ENCODE assay signal across 14 cellular contexts in the genomic region with DNA sequence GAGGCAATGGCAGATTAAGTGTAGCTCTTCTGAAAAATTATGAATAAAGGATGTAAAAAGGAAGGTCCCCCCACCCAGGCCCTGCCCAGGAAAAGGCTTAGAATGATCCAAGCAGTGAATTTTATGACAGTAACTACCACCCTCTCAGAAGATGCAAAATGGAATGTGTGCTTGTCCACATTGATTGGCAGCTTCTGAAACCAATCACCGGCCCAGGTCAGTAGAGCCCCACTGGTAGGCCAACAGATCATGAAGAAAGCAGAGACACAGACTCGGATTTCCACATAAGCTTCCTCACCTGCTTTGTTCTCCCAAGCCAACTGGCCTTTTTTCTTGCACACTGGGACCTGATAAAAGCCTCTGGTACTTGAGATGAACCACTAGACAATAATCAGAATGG.
"Had no signal": no experiment of that assay in that cellular context is flagged by ENCODE, and none has a peak within 500 bp of the region (broad histone marks: within the 10 kb centered on the region; RNA-seq: fewer than 3 reads in every experiment).

No MANE protein-coding gene starts in this region.

- DNase-seq: activated B cell treated with CpG ODN at 0.5 μM for 24 hours; amniotic stem cell; cortex of kidney; foreskin melanocyte; heart left ventricle; islet precursor cell; sigmoid colon; stimulated activated CD4-positive, alpha-beta T cell treated with anti-CD3 and anti-CD28 coated beads, Interleukin-12 subunit alpha, Interleukin-12 subunit beta, amount 100 ng/mL, for 4 hours; stimulated activated naive CD8-positive, alpha-beta T cell treated with anti-CD3 and anti-CD28 coated beads, Interleukin-15, Interleukin-2, amounts not matched to agents 100 U/mL and 50 U/mL, for 24 hours; upper lobe of left lung had no signal

- H3K27me3 ChIP-seq: sigmoid colon, suprapubic skin, upper lobe of left lung had no signal

- H3K27ac ChIP-seq: heart left ventricle, sigmoid colon, suprapubic skin, upper lobe of left lung had no signal

- H3K9me3 ChIP-seq: heart left ventricle, sigmoid colon, suprapubic skin, upper lobe of left lung had no signal

- H3K4me3 ChIP-seq: heart left ventricle, sigmoid colon, suprapubic skin, upper lobe of left lung had no signal

- ATAC-seq: esophagus mucosa; heart left ventricle; left lobe of liver; natural killer cell treated with Interleukin-12 subunit alpha and Interleukin-12 subunit beta and Interleukin-15 and Interleukin-18, amount 100 ng/mL, for 72 hours; stimulated activated naive CD8-positive, alpha-beta T cell treated with anti-CD3 and anti-CD28 coated beads, Interleukin-15, Interleukin-2, amounts not matched to agents 100 U/mL and 50 U/mL, for 24 hours had no signal

- H3K36me3 ChIP-seq: heart left ventricle, sigmoid colon, suprapubic skin, upper lobe of left lung had no signal

- H3K4me1 ChIP-seq: heart left ventricle, sigmoid colon, suprapubic skin had no signal
